ENCODE assay signal across 17 cellular contexts in genomic region chr15:39788800-39789565, GRCh38. TPM values are rescaled to one million over a fixed set of nuclear protein-coding genes. Genes with fewer than 3 reads are reported as not detected.
DNase-seq lines count a peak whose midpoint lies in the region; ATAC-seq and TF ChIP-seq lines count a peak whose summit lies in the region.
"Had no signal": no experiment of that assay in that cellular context is flagged by ENCODE, and none has a peak within 500 bp of the region (broad histone marks: within the 10 kb centered on the region; RNA-seq: fewer than 3 reads in every experiment).

No MANE protein-coding gene starts in this region.

- H3K27me3 ChIP-seq in GM23338 (ENCODE audit: insufficient read depth) (no peaks in the 10 kb centered on the region), dorsolateral prefrontal cortex (no peaks in the 10 kb centered on the region)

- H3K27ac Mint-ChIP-seq in GM23338 (peak overlapping the region; percentile 70), activated B cell treated with CpG ODN at 0.5 μM for 24 hours (peak overlapping the region; percentile 46)
- H3K27ac Mint-ChIP-seq in activated CD8-positive, alpha-beta memory T cell treated with anti-CD3 and anti-CD28 coated beads, Interleukin-2, amount 10 ng/mL, durations not matched to agents 7 days and 5 days: no peak overlapping the region
- no peak overlapping the region for H3K27ac Mint-ChIP-seq in stimulated activated naive CD8-positive, alpha-beta T cell treated with anti-CD3 and anti-CD28 coated beads, Interleukin-15, amount 100 ng/mL, for 72 hours
- H3K27ac Mint-ChIP-seq: activated CD4-positive, alpha-beta memory T cell treated with anti-CD3 and anti-CD28 coated beads, Interleukin-2, amount 10 ng/mL, durations not matched to agents 7 days and 5 days; stimulated activated naive CD8-positive, alpha-beta T cell treated with anti-CD3 and anti-CD28 coated beads, Interleukin-15, Interleukin-2, amounts not matched to agents 100 ng/mL and 50 ng/mL, for 24 hours had no signal

- DNase-seq in AG08395 (ENCODE audit: low spot score): peak; percentile 44
- DNase-seq in GM23338 (ENCODE audit: low spot score): no peak
- DNase-seq in activated B cell treated with CpG ODN at 0.5 μM for 24 hours: no peak
- peak; percentile 72 for DNase-seq in fibroblast of villous mesenchyme (ENCODE audit: low read depth)
- no peak for DNase-seq in activated CD8-positive, alpha-beta memory T cell treated with anti-CD3 and anti-CD28 coated beads, Interleukin-2, amount 10 ng/mL, durations not matched to agents 7 days and 5 days
- DNase-seq in stimulated activated naive CD8-positive, alpha-beta T cell treated with anti-CD3 and anti-CD28 coated beads, Interleukin-15, amount 100 ng/mL, for 72 hours: no peak
- DNase-seq in dorsolateral prefrontal cortex: no peak
- DNase-seq: activated CD4-positive, alpha-beta memory T cell treated with anti-CD3 and anti-CD28 coated beads, Interleukin-2, amount 10 ng/mL, durations not matched to agents 7 days and 5 days; activated gamma-delta T cell treated with Interleukin-2 at 50 U/mL for 16 hours; naive thymus-derived CD8-positive, alpha-beta T cell; NCI-H2029 treated with DMSO at 0.1 percent for 48 hours; NCI-H526; PC-9; psoas muscle had no signal

- H3K4me1 ChIP-seq in GM23338 (ENCODE audit: insufficient read depth): peaks cover 64% of the 10 kb centered on the region
- H3K4me1 ChIP-seq: psoas muscle had no signal

- TF ChIP-seq CTCF in GM23338 (conservative IDR thresholded peaks at IDR 0.05; ENCODE audit: low read depth in 2 of 2) (no peak), activated B cell treated with CpG ODN at 0.5 μM for 24 hours (IDR thresholded peaks at IDR 0.05) (no peak), fibroblast of villous mesenchyme (IDR thresholded peaks at IDR 0.05; ENCODE audit: insufficient read depth, low read depth, low read length) (no peak), dorsolateral prefrontal cortex (IDR thresholded peaks at IDR 0.05 in 54 of 56, conservative IDR thresholded peaks at IDR 0.05 in 2 of 56; ENCODE audit: low read depth in 1 of 56, partially characterized antibody in 56 of 56) (no peak)

- intact Hi-C loops in activated B cell treated with CpG ODN at 0.5 μM for 24 hours (cut with micrococcal nuclease) (loop anchor here (5.0 to 10.0 kb wide), 2 partner anchors 188 to 646 kb away; no protein-coding TSS in a partner anchor), dorsolateral prefrontal cortex (cut with DNase I) (loop anchor here in 1 of 2 donors (5.0 to 10.0 kb wide), 3 partner anchors 133 to 486 kb away; partner anchors contain the start of gene GPR176)

- no peaks in the 10 kb centered on the region for H3K36me3 ChIP-seq in GM23338 (ENCODE audit: insufficient read depth)

- H4K20me1 ChIP-seq in GM23338 (replicated peaks; ENCODE audit: insufficient read depth): no peaks in the 10 kb centered on the region

- CTCF ChIA-PET in activated B cell treated with CpG ODN at 0.5 μM for 24 hours (lab: Charles Lee): interaction anchor here (0.6 to 2.6 kb wide), 6 partner anchors 10 to 549 kb away, joined by 4 to 13 read pairs (median 6); no protein-coding TSS in a partner anchor
- CTCF ChIA-PET in activated CD8-positive, alpha-beta memory T cell treated with anti-CD3 and anti-CD28 coated beads, Interleukin-2, amount 10 ng/mL, durations not matched to agents 7 days and 5 days (lab: Charles Lee): interaction anchor here (1.4 to 2.9 kb wide), 3 partner anchors 9 to 486 kb away, joined by 4 to 14 read pairs (median 6); no protein-coding TSS in a partner anchor

- H2AFZ ChIP-seq in GM23338: no peak overlapping the region
- H2AFZ ChIP-seq: PC-9 had no signal

- ATAC-seq in GM23338 (no peak), activated B cell treated with CpG ODN at 0.5 μM for 24 hours (ENCODE audit: low read depth) (no peak), HG03139 (IDR thresholded peaks at IDR 0.05; ENCODE audit: unreplicated experiment) (no peak)
- ATAC-seq in activated CD8-positive, alpha-beta memory T cell treated with anti-CD3 and anti-CD28 coated beads, Interleukin-2, amount 10 ng/mL, durations not matched to agents 7 days and 5 days: no peak
- no peak for ATAC-seq in stimulated activated naive CD8-positive, alpha-beta T cell treated with anti-CD3 and anti-CD28 coated beads, Interleukin-15, amount 100 ng/mL, for 72 hours
- ATAC-seq: naive thymus-derived CD8-positive, alpha-beta T cell; psoas muscle had no signal

- POLR2A ChIA-PET in activated B cell treated with CpG ODN at 0.5 μM for 24 hours (lab: Charles Lee): no interaction called here

- H3K4me3 Mint-ChIP-seq in GM23338 (no peak overlapping the region), activated B cell treated with CpG ODN at 0.5 μM for 24 hours (no peak overlapping the region)
- H3K4me3 Mint-ChIP-seq in activated CD8-positive, alpha-beta memory T cell treated with anti-CD3 and anti-CD28 coated beads, Interleukin-2, amount 10 ng/mL, durations not matched to agents 7 days and 5 days: no peak overlapping the region
- no peak overlapping the region for H3K4me3 Mint-ChIP-seq in stimulated activated naive CD8-positive, alpha-beta T cell treated with anti-CD3 and anti-CD28 coated beads, Interleukin-15, amount 100 ng/mL, for 72 hours
- H3K4me3 Mint-ChIP-seq: activated CD4-positive, alpha-beta memory T cell treated with anti-CD3 and anti-CD28 coated beads, Interleukin-2, amount 10 ng/mL, durations not matched to agents 7 days and 5 days; brain; naive thymus-derived CD8-positive, alpha-beta T cell; stimulated activated naive CD8-positive, alpha-beta T cell treated with anti-CD3 and anti-CD28 coated beads, Interleukin-15, Interleukin-2, amounts not matched to agents 100 ng/mL and 50 ng/mL, for 24 hours had no signal

- no peaks in the 10 kb centered on the region for H3K9me2 ChIP-seq in GM23338 (ENCODE audit: insufficient read depth)

- H3K4me1 Mint-ChIP-seq in GM23338 (peaks cover 70% of the 10 kb centered on the region), activated B cell treated with CpG ODN at 0.5 μM for 24 hours (peaks cover 21% of the 10 kb centered on the region)
- H3K4me1 Mint-ChIP-seq in activated CD8-positive, alpha-beta memory T cell treated with anti-CD3 and anti-CD28 coated beads, Interleukin-2, amount 10 ng/mL, durations not matched to agents 7 days and 5 days: peaks cover 46% of the 10 kb centered on the region
- peaks cover 39% of the 10 kb centered on the region for H3K4me1 Mint-ChIP-seq in stimulated activated naive CD8-positive, alpha-beta T cell treated with anti-CD3 and anti-CD28 coated beads, Interleukin-15, amount 100 ng/mL, for 72 hours

- H3K4me2 ChIP-seq in GM23338: peak overlapping the region; percentile 30; the same call in 1 of the 2 replicates
- H3K4me2 ChIP-seq: PC-9 had no signal

- H3F3A ChIP-seq in GM23338 (replicated peaks; ENCODE audit: low read depth): no peaks in the 10 kb centered on the region; the same call in 1 of the 2 replicates

- no peak overlapping the region for H3K4me3 ChIP-seq in GM23338
- H3K4me3 ChIP-seq in fibroblast of villous mesenchyme (ENCODE audit: low read depth, low read length): no peak overlapping the region
- H3K4me3 ChIP-seq in dorsolateral prefrontal cortex: no peak overlapping the region
- H3K4me3 ChIP-seq: PC-9, psoas muscle had no signal

- peaks cover 15% of the 10 kb centered on the region for H3K79me2 ChIP-seq in GM23338 (replicated peaks; ENCODE audit: insufficient read depth)

- H3K27ac ChIP-seq in GM23338 (ENCODE audit: low read depth): peak overlapping the region; percentile 2
- H3K27ac ChIP-seq in dorsolateral prefrontal cortex: no peak overlapping the region
- H3K27ac ChIP-seq: PC-9, psoas muscle had no signal

- H3K36me3 Mint-ChIP-seq in GM23338 (ENCODE audit: low read depth): no peaks in the 10 kb centered on the region; the same call in 2 of the 3 replicates
- H3K36me3 Mint-ChIP-seq in activated B cell treated with CpG ODN at 0.5 μM for 24 hours (ENCODE audit: low read depth): peaks cover 6% of the 10 kb centered on the region
- H3K36me3 Mint-ChIP-seq in activated CD8-positive, alpha-beta memory T cell treated with anti-CD3 and anti-CD28 coated beads, Interleukin-2, amount 10 ng/mL, durations not matched to agents 7 days and 5 days: peaks cover 3% of the 10 kb centered on the region
- H3K36me3 Mint-ChIP-seq: brain had no signal

- H3K27me3 Mint-ChIP-seq in GM23338 (ENCODE audit: insufficient read depth, low read depth, poor library complexity) (peaks cover 2% of the 10 kb centered on the region), activated B cell treated with CpG ODN at 0.5 μM for 24 hours (no peaks in the 10 kb centered on the region)
- H3K27me3 Mint-ChIP-seq in activated CD8-positive, alpha-beta memory T cell treated with anti-CD3 and anti-CD28 coated beads, Interleukin-2, amount 10 ng/mL, durations not matched to agents 7 days and 5 days: peaks cover 11% of the 10 kb centered on the region
- no peaks in the 10 kb centered on the region for H3K27me3 Mint-ChIP-seq in stimulated activated naive CD8-positive, alpha-beta T cell treated with anti-CD3 and anti-CD28 coated beads, Interleukin-15, amount 100 ng/mL, for 72 hours
- H3K27me3 Mint-ChIP-seq: naive thymus-derived CD8-positive, alpha-beta T cell had no signal

- H3K9me3 Mint-ChIP-seq in GM23338: no peaks in the 10 kb centered on the region; the same call in 2 of the 3 replicates
- no peaks in the 10 kb centered on the region for H3K9me3 Mint-ChIP-seq in activated B cell treated with CpG ODN at 0.5 μM for 24 hours
- H3K9me3 Mint-ChIP-seq in activated CD8-positive, alpha-beta memory T cell treated with anti-CD3 and anti-CD28 coated beads, Interleukin-2, amount 10 ng/mL, durations not matched to agents 7 days and 5 days (ENCODE audit: low read depth): no peaks in the 10 kb centered on the region
- H3K9me3 Mint-ChIP-seq in stimulated activated naive CD8-positive, alpha-beta T cell treated with anti-CD3 and anti-CD28 coated beads, Interleukin-15, amount 100 ng/mL, for 72 hours: no peaks in the 10 kb centered on the region
- H3K9me3 Mint-ChIP-seq: activated CD4-positive, alpha-beta memory T cell treated with anti-CD3 and anti-CD28 coated beads, Interleukin-2, amount 10 ng/mL, durations not matched to agents 7 days and 5 days; brain; naive thymus-derived CD8-positive, alpha-beta T cell; stimulated activated naive CD8-positive, alpha-beta T cell treated with anti-CD3 and anti-CD28 coated beads, Interleukin-15, Interleukin-2, amounts not matched to agents 100 ng/mL and 50 ng/mL, for 24 hours had no signal

TF ChIP-seq in GM23338, 12 proteins besides CTCF, POLR2A, EP300 and RAD21 (continues in another document):
- no peak for TF ChIP-seq ZNF114 (CRISPR knock-in tag; IDR thresholded peaks at IDR 0.05)
- no peak for TF ChIP-seq CREB1 (CRISPR knock-in tag; IDR thresholded peaks at IDR 0.05; ENCODE audit: low read depth)
- no peak for TF ChIP-seq JUNB (IDR thresholded peaks at IDR 0.05; ENCODE audit: unreplicated experiment)
- TF ChIP-seq POLR2AphosphoS5 (IDR thresholded peaks at IDR 0.05; ENCODE audit: low read depth): no peak

RNA-seq across cellular contexts. Expression of gene FSIP1, which starts 6.3 kb away (rescaled TPM):
- 0.70 and 2.1 TPM in 2 replicates for total RNA-seq in GM23338 (2014; rRNA removed; shearing (Covaris generic))
- polyA plus RNA-seq in GM23338 (2016; fragmentation: Nextera tagmentation; extraction: Ambion mirVana): 0.68 and 0.92 TPM in 2 replicates
- total RNA-seq in activated B cell treated with CpG ODN at 0.5 μM for 24 hours (0.32 and 0.53 TPM in 2 replicates), fibroblast of villous mesenchyme (0.97 and 2.6 TPM in 2 replicates), dorsolateral prefrontal cortex (10 to 100 TPM in 34 of 120 experiments, 1 to 10 TPM in 86; 3.4 to 15.4 (median 8.8) TPM)
- total RNA-seq in activated CD8-positive, alpha-beta memory T cell treated with anti-CD3 and anti-CD28 coated beads, Interleukin-2, amount 10 ng/mL, durations not matched to agents 7 days and 5 days: under 1 TPM; 0.50 to 0.56 TPM

Comparison
In these comparisons a context has a peak if more than half of its experiments do, and no peak if none do; other contexts are left out.
1. DNase-seq: peak in AG08395 (single experiment) and fibroblast of villous mesenchyme (single experiment); none in GM23338 (single experiment), activated B cell treated with CpG ODN at 0.5 μM for 24 hours (single experiment), activated CD8-positive, alpha-beta memory T cell treated with anti-CD3 and anti-CD28 coated beads, Interleukin-2, amount 10 ng/mL, durations not matched to agents 7 days and 5 days (single experiment), stimulated activated naive CD8-positive, alpha-beta T cell treated with anti-CD3 and anti-CD28 coated beads, Interleukin-15, amount 100 ng/mL, for 72 hours (0 of 2) and dorsolateral prefrontal cortex (0 of 10).
2. H3K27ac Mint-ChIP-seq: peak in GM23338 (single experiment) and activated B cell treated with CpG ODN at 0.5 μM for 24 hours (single experiment); none in activated CD8-positive, alpha-beta memory T cell treated with anti-CD3 and anti-CD28 coated beads, Interleukin-2, amount 10 ng/mL, durations not matched to agents 7 days and 5 days (single experiment) and stimulated activated naive CD8-positive, alpha-beta T cell treated with anti-CD3 and anti-CD28 coated beads, Interleukin-15, amount 100 ng/mL, for 72 hours (0 of 2).